In the genomic region with DNA sequence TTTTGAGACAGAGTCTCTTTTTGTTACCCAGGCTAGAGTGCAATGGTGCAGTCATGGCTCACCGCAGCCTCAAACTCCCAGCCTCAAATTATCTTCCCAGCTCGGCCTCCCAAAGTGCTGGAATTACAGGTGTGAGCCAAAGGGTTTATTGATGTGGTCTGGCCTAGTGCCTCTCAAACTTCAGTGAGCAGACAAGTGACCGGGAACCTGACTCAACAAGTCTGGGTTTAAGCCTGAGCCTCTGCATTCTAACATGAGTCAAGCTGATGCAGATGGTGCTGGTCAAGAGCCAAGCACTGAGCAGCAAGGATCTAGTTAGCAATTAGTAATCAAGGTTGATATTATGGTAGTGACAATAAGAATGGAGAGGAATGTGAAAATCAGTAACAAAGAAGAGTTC, we compare ENCODE assay signal across 24 cellular contexts. TPM values are rescaled to one million over a fixed set of nuclear protein-coding genes. Genes with fewer than 3 reads are reported as not detected.
DNase-seq lines count a peak whose midpoint lies in the region; ATAC-seq and TF ChIP-seq lines count a peak whose summit lies in the region.
"Had no signal": no experiment of that assay in that cellular context is flagged by ENCODE, and none has a peak within 500 bp of the region (broad histone marks: within the 10 kb centered on the region; RNA-seq: fewer than 3 reads in every experiment).

No MANE protein-coding gene starts in this region.

- peak; percentile 24 for DNase-seq in MCF 10A (ENCODE audit: unreplicated experiment)
- no peak for DNase-seq in breast epithelium (ENCODE audit: low spot score in 2 of 2)
- DNase-seq in RKO (ENCODE audit: low spot score): peak; percentile 43
- DNase-seq in dedifferentiated amniotic fluid mesenchymal stem cell (ENCODE audit: extremely low spot score): no peak
- DNase-seq in KG1 (lab: John Stamatoyannopoulos, UW): no peak
- DNase-seq: activated CD4-positive, alpha-beta T cell treated with anti-CD3 and anti-CD28 coated beads, Interleukin-2, amount 50 U/mL, for 1 hour; activated naive CD4-positive, alpha-beta T cell treated with anti-CD3 and anti-CD28 coated beads, Interleukin-2, amount 10 ng/mL, durations not matched to agents 7 days and 5 days; amniotic stem cell; BE2C; EL; NCI-H1048; NCI-H1694 treated with DMSO at 0.1 percent for 48 hours; NCI-H226; NCI-H748 treated with DMSO at 0.1 percent for 48 hours; stimulated activated naive CD8-positive, alpha-beta T cell treated with anti-CD3 and anti-CD28 coated beads, Interleukin-15, amount 100 ng/mL, for 72 hours; transverse colon had no signal

- no peaks in the 10 kb centered on the region for H3K9me3 ChIP-seq in breast epithelium
- H3K9me3 ChIP-seq: BE2C, neutrophil, prostate gland, transverse colon had no signal

- H3K36me3 ChIP-seq in breast epithelium: no peaks in the 10 kb centered on the region
- H3K36me3 ChIP-seq: BE2C, neutrophil, prostate gland, transverse colon had no signal

- ATAC-seq in esophagus mucosa: peak; percentile 50
- no peak for ATAC-seq in GM19467 (IDR thresholded peaks at IDR 0.05; ENCODE audit: unreplicated experiment)
- ATAC-seq in HG03135 (IDR thresholded peaks at IDR 0.05; ENCODE audit: unreplicated experiment): no peak
- ATAC-seq: K562; stimulated activated naive CD8-positive, alpha-beta T cell treated with anti-CD3 and anti-CD28 coated beads, Interleukin-15, amount 100 ng/mL, for 72 hours; WTC11 had no signal

- no peaks in the 10 kb centered on the region for H3K4me1 Mint-ChIP-seq in MCF 10A (ENCODE audit: insufficient read depth, unreplicated experiment)
- H3K4me1 Mint-ChIP-seq: activated naive CD4-positive, alpha-beta T cell treated with anti-CD3 and anti-CD28 coated beads, Interleukin-2, amount 10 ng/mL, durations not matched to agents 7 days and 5 days; stimulated activated naive CD8-positive, alpha-beta T cell treated with anti-CD3 and anti-CD28 coated beads, Interleukin-15, amount 100 ng/mL, for 72 hours; WTC11 had no signal

- no peak for TF ChIP-seq CTCF in MCF 10A (IDR thresholded peaks at IDR 0.05; ENCODE audit: unreplicated experiment)
- TF ChIP-seq CTCF in breast epithelium (IDR thresholded peaks at IDR 0.05): no peak

- no peaks in the 10 kb centered on the region for H3K4me1 ChIP-seq in breast epithelium
- H3K4me1 ChIP-seq: prostate gland, transverse colon had no signal

- no peaks in the 10 kb centered on the region for H3K27me3 Mint-ChIP-seq in MCF 10A (ENCODE audit: insufficient read depth, unreplicated experiment)
- H3K27me3 Mint-ChIP-seq: stimulated activated naive CD8-positive, alpha-beta T cell treated with anti-CD3 and anti-CD28 coated beads, Interleukin-15, amount 100 ng/mL, for 72 hours had no signal

- BruUV-seq in MCF 10A (replicated peaks; lab: Mats Ljungman, UMichigan): no TSS peak

- TF ChIP-seq POLR2A in breast epithelium (IDR thresholded peaks at IDR 0.05): no peak

- intact Hi-C loops in MCF 10A (cut with micrococcal nuclease) (no loop called here), breast epithelium (cut with DNase I; ENCODE audit: low total_unique reads) (no loop called here)

- POLR2A ChIA-PET in MCF 10A (lab: Yijun Ruan, JAX): no interaction called here

- H3K9me3 Mint-ChIP-seq in MCF 10A (ENCODE audit: unreplicated experiment): peaks cover 7% of the 10 kb centered on the region
- H3K9me3 Mint-ChIP-seq: activated naive CD4-positive, alpha-beta T cell treated with anti-CD3 and anti-CD28 coated beads, Interleukin-2, amount 10 ng/mL, durations not matched to agents 7 days and 5 days; dendritic cell treated with granulocyte-macrophage colony-stimulating factor and Interleukin-4, amounts not matched to agents 40 ng/mL and 50 ng/mL, for 4 days had no signal

- H3K4me3 Mint-ChIP-seq in MCF 10A (ENCODE audit: unreplicated experiment): no peak overlapping the region
- H3K4me3 Mint-ChIP-seq: activated naive CD4-positive, alpha-beta T cell treated with anti-CD3 and anti-CD28 coated beads, Interleukin-2, amount 10 ng/mL, durations not matched to agents 7 days and 5 days; dendritic cell treated with granulocyte-macrophage colony-stimulating factor and Interleukin-4, amounts not matched to agents 40 ng/mL and 50 ng/mL, for 4 days; stimulated activated naive CD8-positive, alpha-beta T cell treated with anti-CD3 and anti-CD28 coated beads, Interleukin-15, amount 100 ng/mL, for 72 hours; WTC11 had no signal

- no peaks in the 10 kb centered on the region for H3K36me3 Mint-ChIP-seq in MCF 10A (ENCODE audit: insufficient read depth, unreplicated experiment)
- H3K36me3 Mint-ChIP-seq: activated naive CD4-positive, alpha-beta T cell treated with anti-CD3 and anti-CD28 coated beads, Interleukin-2, amount 10 ng/mL, durations not matched to agents 7 days and 5 days; WTC11 had no signal

- no peaks in the 10 kb centered on the region for H3K27me3 ChIP-seq in breast epithelium
- H3K27me3 ChIP-seq: BE2C, neutrophil, transverse colon had no signal

- H3K27ac ChIP-seq in breast epithelium: no peak overlapping the region
- H3K27ac ChIP-seq: neutrophil, prostate gland, transverse colon had no signal

- CTCF ChIA-PET in MCF 10A (lab: Yijun Ruan, JAX): interaction anchor here (1.2 to 1.5 kb wide), 2 partner anchors 32 to 351 kb away, joined by 4 read pairs; no protein-coding TSS in a partner anchor

- H3K4me3 ChIP-seq in breast epithelium: no peak overlapping the region
- H3K4me3 ChIP-seq: K562, prostate gland, transverse colon had no signal

- H3K27ac Mint-ChIP-seq in MCF 10A (ENCODE audit: low read depth, unreplicated experiment): no peak overlapping the region
- H3K27ac Mint-ChIP-seq: activated naive CD4-positive, alpha-beta T cell treated with anti-CD3 and anti-CD28 coated beads, Interleukin-2, amount 10 ng/mL, durations not matched to agents 7 days and 5 days; dendritic cell treated with granulocyte-macrophage colony-stimulating factor and Interleukin-4, amounts not matched to agents 40 ng/mL and 50 ng/mL, for 4 days; stimulated activated naive CD8-positive, alpha-beta T cell treated with anti-CD3 and anti-CD28 coated beads, Interleukin-15, amount 100 ng/mL, for 72 hours; WTC11 had no signal

RNA-seq across cellular contexts. Expression of a gene that starts 21.3 kb away (rescaled TPM):
- total RNA-seq in MCF 10A (2022) (not detected in 2 replicates), breast epithelium (1 to 10 TPM in 2 of 3 donors, under 1 TPM in 1; 0.33 to 4.6 (median 2.2) TPM), esophagus mucosa (0.12 TPM)
- total RNA-seq: K562, WTC11 had no signal

RNA-seq across cellular contexts. Expression of a gene that starts 46.9 kb away (rescaled TPM):
- total RNA-seq in MCF 10A (2022): 14.6 and 20.7 TPM in 2 replicates
- total RNA-seq in breast epithelium: 10 to 100 TPM; 19.7 to 28.4 (median 19.7) TPM
- 8.5 TPM for total RNA-seq in esophagus mucosa

Comparison
In these comparisons a context has a peak if more than half of its experiments do, and no peak if none do; other contexts are left out.
1. DNase-seq: peak in MCF 10A (single experiment) and RKO (single experiment); none in breast epithelium (0 of 2), dedifferentiated amniotic fluid mesenchymal stem cell (single experiment) and KG1 (single experiment).